ENCODE assay signal across 18 cellular contexts in the genomic region with DNA sequence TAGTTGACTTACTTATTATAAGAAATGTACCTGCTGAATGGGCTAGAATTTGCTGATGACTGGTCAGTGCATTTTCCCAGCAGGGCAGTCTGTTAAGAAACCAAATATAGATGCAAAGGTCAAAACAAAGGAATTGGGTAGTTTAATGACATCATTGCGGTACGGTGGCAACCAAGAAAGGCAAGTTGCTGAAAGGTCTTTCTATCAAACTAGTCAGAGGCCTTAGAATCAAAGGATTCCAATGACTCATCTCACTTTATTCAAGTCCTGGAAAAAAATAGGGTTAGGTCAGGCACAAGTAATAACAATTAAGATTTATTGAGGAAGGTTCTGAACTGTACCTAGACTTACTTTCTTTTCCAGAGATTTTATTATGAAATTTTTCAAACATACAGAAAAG.
A peak's percentile ranks its signal among the peaks of the same experiment; 100 is the strongest.
DNase-seq lines count a peak whose midpoint lies in the region; ATAC-seq and TF ChIP-seq lines count a peak whose summit lies in the region.
"Had no signal": no experiment of that assay in that cellular context is flagged by ENCODE, and none has a peak within 500 bp of the region (broad histone marks: within the 10 kb centered on the region; RNA-seq: fewer than 3 reads in every experiment).

No MANE protein-coding gene starts in this region.

- peaks cover 12% of the 10 kb centered on the region for H3K4me1 ChIP-seq in HAP-1
- H3K4me1 ChIP-seq: Caco-2, colonic mucosa, left lung, psoas muscle had no signal

- H3K9me3 ChIP-seq in HAP-1 = no peaks in the 10 kb centered on the region
- H3K9me3 ChIP-seq: Caco-2, colonic mucosa, left lung, psoas muscle had no signal

- ATAC-seq in GM21717 (IDR thresholded peaks at IDR 0.05; ENCODE audit: unreplicated experiment) = no peak
- ATAC-seq in GM18511 (IDR thresholded peaks at IDR 0.05; ENCODE audit: unreplicated experiment) = no peak
- ATAC-seq: activated CD8-positive, alpha-beta T cell treated with anti-CD3 and anti-CD28 coated beads for 36 hours; activated T-cell treated with anti-CD3 and anti-CD28 coated beads, Interleukin-2, amount 50 U/mL, for 72 hours; left lung; psoas muscle had no signal

- no peaks in the 10 kb centered on the region for H3K36me3 ChIP-seq in HAP-1 (replicated peaks)
- H3K36me3 ChIP-seq: colonic mucosa, left lung had no signal

- DNase-seq in Daoy (ENCODE audit: low read depth) (peak; percentile 40), NCI-H69 (lab: John Stamatoyannopoulos, UW) (peak; percentile 5), cardiac fibroblast (ENCODE audit: low read depth in 2 of 2) (peak; percentile 13 to 53), kidney tubule cell (ENCODE audit: low spot score) (peak; percentile 64), HAP-1 (ENCODE audit: low spot score in 2 of 2) (no peak), SHP77 treated with DMSO at 0.1 percent for 48 hours (lab: John Stamatoyannopoulos, UW) (no peak)
- DNase-seq: activated CD8-positive, alpha-beta T cell treated with anti-CD3 and anti-CD28 coated beads for 36 hours; activated T-cell treated with anti-CD3 and anti-CD28 coated beads, Interleukin-2, amount 50 U/mL, for 72 hours; Caco-2; colonic mucosa; Karpas-422; left lung; naive B cell; NCI-H1694; NCI-H446; psoas muscle had no signal

- in situ Hi-C loops in HAP-1 (cut with MboI; ENCODE audit: low sequenced_read_pairs) = no loop called here

- H3K4me3 ChIP-seq in cardiac fibroblast (replicated peaks in 1 of 2; ENCODE audit: low read depth in 2 of 2, low read length in 2 of 2) = no peak overlapping the region
- no peak overlapping the region for H3K4me3 ChIP-seq in HAP-1
- H3K4me3 ChIP-seq: colonic mucosa, left lung, psoas muscle had no signal

- H3K27me3 ChIP-seq in HAP-1 (ENCODE audit: low read depth) = no peaks in the 10 kb centered on the region
- H3K27me3 ChIP-seq: colonic mucosa, left lung had no signal

- TF ChIP-seq CTCF in cardiac fibroblast (IDR thresholded peaks at IDR 0.05; ENCODE audit: low read depth, low read length) = no peak

Comparison
In these comparisons a context has a peak if more than half of its experiments do, and no peak if none do; other contexts are left out.
1. DNase-seq: peak in Daoy (single experiment), NCI-H69 (single experiment), cardiac fibroblast (2 of 2) and kidney tubule cell (single experiment); none in HAP-1 (0 of 2) and SHP77 treated with DMSO at 0.1 percent for 48 hours (single experiment).